Comparison of ENCODE assay signal across 37 cellular contexts in genomic region chr20:63400486-63401210, GRCh38. TPM values are rescaled to one million over a fixed set of nuclear protein-coding genes. Genes with fewer than 3 reads are reported as not detected.
"Had no signal": no experiment of that assay in that cellular context is flagged by ENCODE, and none has a peak within 500 bp of the region (broad histone marks: within the 10 kb centered on the region; RNA-seq: fewer than 3 reads in every experiment).

No MANE protein-coding gene starts in this region.

- H3K9me3 ChIP-seq: adrenal gland, body of pancreas, esophagus squamous epithelium, left lung, thoracic aorta, uterus had no signal

- FAIRE-seq: colon, frontal cortex, islet of Langerhans had no signal

- H3K4me3 ChIP-seq: adrenal gland, body of pancreas, esophagus squamous epithelium, left lung, lung, skin epidermis, thoracic aorta, uterus had no signal

- H3K4me1 ChIP-seq: adrenal gland, body of pancreas, esophagus squamous epithelium, left lung, uterus had no signal

- DNase-seq: activated CD4-positive, alpha-beta memory T cell treated with anti-CD3 and anti-CD28 coated beads for 36 hours; activated CD4-positive, alpha-beta T cell treated with anti-CD3 and anti-CD28 coated beads for 48 hours; activated CD8-positive, alpha-beta memory T cell treated with anti-CD3 and anti-CD28 coated beads, Interleukin-2, amount 50 U/mL, for 4 hours; activated effector memory CD4-positive, alpha-beta T cell treated with anti-CD3 and anti-CD28 coated beads, Interleukin-2, amount 50 U/mL, for 16 hours; activated naive CD4-positive, alpha-beta T cell treated with anti-CD3 and anti-CD28 coated beads for 36 hours; activated naive CD8-positive, alpha-beta T cell treated with anti-CD3 and anti-CD28 coated beads for 36 hours; activated T-cell treated with anti-CD3 and anti-CD28 coated beads, Interleukin-2, amount 50 U/mL, for 1 hour; adrenal gland; aorta; body of pancreas; dermis blood vessel endothelial cell; effector CD4-positive, alpha-beta T cell; esophagus squamous epithelium; left lung; mesendoderm; natural killer cell; stimulated activated CD4-positive, alpha-beta T cell treated with anti-CD3 and anti-CD28 coated beads, Interleukin-4, amount 100 ng/mL, for 24 hours; T1000; trophoblast cell; uterus; WERI-Rb-1 had no signal

- H3K36me3 Mint-ChIP-seq: activated CD4-positive, alpha-beta memory T cell treated with anti-CD3 and anti-CD28 coated beads for 36 hours; activated naive CD8-positive, alpha-beta T cell treated with anti-CD3 and anti-CD28 coated beads for 36 hours; natural killer cell; stimulated activated effector memory CD8-positive, alpha-beta T cell treated with anti-CD3 and anti-CD28 coated beads, Interleukin-12 subunit alpha, Interleukin-12 subunit beta, amount 100 ng/mL, for 72 hours had no signal

- H3K9me3 Mint-ChIP-seq: activated CD4-positive, alpha-beta memory T cell treated with anti-CD3 and anti-CD28 coated beads for 36 hours; activated naive CD4-positive, alpha-beta T cell treated with anti-CD3 and anti-CD28 coated beads for 36 hours; activated naive CD8-positive, alpha-beta T cell treated with anti-CD3 and anti-CD28 coated beads for 36 hours; activated T-helper 1 cell treated with anti-CD3 and anti-CD28 coated beads, Interleukin-12 subunit alpha, Interleukin-12 subunit beta, Interleukin-2, Interleukin-4 antibody, amounts not matched to agents 30 ng/mL and 10 ng/mL and 1 ng/mL, durations not matched to agents 14 hours and 24 hours and 36 hours; natural killer cell; stimulated activated effector memory CD8-positive, alpha-beta T cell treated with anti-CD3 and anti-CD28 coated beads, Interleukin-12 subunit alpha, Interleukin-12 subunit beta, amount 100 ng/mL, for 72 hours; stimulated activated naive CD8-positive, alpha-beta T cell treated with anti-CD3 and anti-CD28 coated beads, Interleukin-15, Interleukin-2, amounts not matched to agents 100 ng/mL and 50 ng/mL, for 24 hours had no signal

- H3K27me3 Mint-ChIP-seq: activated naive CD8-positive, alpha-beta T cell treated with anti-CD3 and anti-CD28 coated beads for 36 hours; stimulated activated naive CD8-positive, alpha-beta T cell treated with anti-CD3 and anti-CD28 coated beads, Interleukin-15, Interleukin-2, amounts not matched to agents 100 ng/mL and 50 ng/mL, for 24 hours had no signal

- H3K36me3 ChIP-seq: adrenal gland, esophagus squamous epithelium, left lung, thoracic aorta, uterus, WERI-Rb-1 had no signal

- H3K4me3 Mint-ChIP-seq: activated CD4-positive, alpha-beta memory T cell treated with anti-CD3 and anti-CD28 coated beads for 36 hours; activated naive CD4-positive, alpha-beta T cell treated with anti-CD3 and anti-CD28 coated beads for 36 hours; activated naive CD8-positive, alpha-beta T cell treated with anti-CD3 and anti-CD28 coated beads for 36 hours; activated T-helper 1 cell treated with anti-CD3 and anti-CD28 coated beads, Interleukin-12 subunit alpha, Interleukin-12 subunit beta, Interleukin-2, Interleukin-4 antibody, amounts not matched to agents 30 ng/mL and 10 ng/mL and 1 ng/mL, durations not matched to agents 14 hours and 24 hours and 36 hours; natural killer cell; stimulated activated effector memory CD8-positive, alpha-beta T cell treated with anti-CD3 and anti-CD28 coated beads, Interleukin-12 subunit alpha, Interleukin-12 subunit beta, amount 100 ng/mL, for 72 hours; stimulated activated naive CD8-positive, alpha-beta T cell treated with anti-CD3 and anti-CD28 coated beads, Interleukin-15, Interleukin-2, amounts not matched to agents 100 ng/mL and 50 ng/mL, for 24 hours had no signal

- H3K27ac Mint-ChIP-seq: activated CD4-positive, alpha-beta memory T cell treated with anti-CD3 and anti-CD28 coated beads for 36 hours; activated naive CD4-positive, alpha-beta T cell treated with anti-CD3 and anti-CD28 coated beads for 36 hours; activated naive CD8-positive, alpha-beta T cell treated with anti-CD3 and anti-CD28 coated beads for 36 hours; activated T-helper 1 cell treated with anti-CD3 and anti-CD28 coated beads, Interleukin-12 subunit alpha, Interleukin-12 subunit beta, Interleukin-2, Interleukin-4 antibody, amounts not matched to agents 30 ng/mL and 10 ng/mL and 1 ng/mL, durations not matched to agents 14 hours and 24 hours and 36 hours; natural killer cell; stimulated activated effector memory CD8-positive, alpha-beta T cell treated with anti-CD3 and anti-CD28 coated beads, Interleukin-12 subunit alpha, Interleukin-12 subunit beta, amount 100 ng/mL, for 72 hours; stimulated activated naive CD8-positive, alpha-beta T cell treated with anti-CD3 and anti-CD28 coated beads, Interleukin-15, Interleukin-2, amounts not matched to agents 100 ng/mL and 50 ng/mL, for 24 hours had no signal

- H3K27me3 ChIP-seq: adrenal gland, body of pancreas, uterus had no signal

- ATAC-seq: activated CD4-positive, CD25-positive, alpha-beta regulatory T cell treated with anti-CD3 and anti-CD28 coated beads, Interleukin-2, amount 50 U/mL, for 24 hours; body of pancreas; left lung; natural killer cell; sciatic nerve; stimulated activated effector memory CD8-positive, alpha-beta T cell treated with anti-CD3 and anti-CD28 coated beads, Interleukin-12 subunit alpha, Interleukin-12 subunit beta, amount 100 ng/mL, for 72 hours had no signal

- H3K4me1 Mint-ChIP-seq: activated naive CD8-positive, alpha-beta T cell treated with anti-CD3 and anti-CD28 coated beads for 36 hours; natural killer cell; stimulated activated effector memory CD8-positive, alpha-beta T cell treated with anti-CD3 and anti-CD28 coated beads, Interleukin-12 subunit alpha, Interleukin-12 subunit beta, amount 100 ng/mL, for 72 hours had no signal

- H3K27ac ChIP-seq: adrenal gland, body of pancreas, epithelial cell of prostate, esophagus squamous epithelium, left lung, skin epidermis, thoracic aorta, uterus, WERI-Rb-1 had no signal

RNA-seq across cellular contexts. Expression of gene CHRNA4, which starts 39.5 kb away (rescaled TPM):
- total RNA-seq: activated CD4-positive, alpha-beta memory T cell treated with anti-CD3 and anti-CD28 coated beads for 36 hours; activated CD8-positive, alpha-beta memory T cell treated with anti-CD3 and anti-CD28 coated beads for 36 hours; activated naive CD4-positive, alpha-beta T cell treated with anti-CD3 and anti-CD28 coated beads for 36 hours; activated naive CD8-positive, alpha-beta T cell treated with anti-CD3 and anti-CD28 coated beads for 36 hours; activated T-helper 1 cell treated with anti-CD3 and anti-CD28 coated beads, Interleukin-12 subunit alpha, Interleukin-12 subunit beta, Interleukin-2, Interleukin-4 antibody, amounts not matched to agents 30 ng/mL and 10 ng/mL and 1 ng/mL, durations not matched to agents 14 hours and 24 hours and 36 hours; aorta; body of pancreas; dermis blood vessel endothelial cell; esophagus squamous epithelium; left lung; mononuclear cell; natural killer cell; osteoblast; subcutaneous adipose tissue; thoracic aorta had no signal
- polyA plus RNA-seq: aorta had no signal
